Comparison of ENCODE assay signal across 14 cellular contexts in genomic region chr10:86269332-86269731, GRCh38.
"Had no signal": no experiment of that assay in that cellular context is flagged by ENCODE, and none has a peak within 500 bp of the region (broad histone marks: within the 10 kb centered on the region; RNA-seq: fewer than 3 reads in every experiment).

No MANE protein-coding gene starts in this region.

- H3K4me3 Mint-ChIP-seq: activated naive CD8-positive, alpha-beta T cell treated with anti-CD3 and anti-CD28 coated beads, Interleukin-2, amount 10 ng/mL, durations not matched to agents 7 days and 5 days; dendritic cell treated with granulocyte-macrophage colony-stimulating factor and Interleukin-4, amounts not matched to agents 40 ng/mL and 50 ng/mL, for 4 days; memory B cell; natural killer cell; stimulated activated naive CD8-positive, alpha-beta T cell treated with anti-CD3 and anti-CD28 coated beads, Interleukin-15, Interleukin-2, amounts not matched to agents 100 ng/mL and 50 ng/mL, for 24 hours had no signal

- DNase-seq: activated CD4-positive, alpha-beta T cell treated with anti-CD3 and anti-CD28 coated beads, Interleukin-2, amount 50 U/mL, for 48 hours; activated naive CD4-positive, alpha-beta T cell; activated naive CD8-positive, alpha-beta T cell treated with anti-CD3 and anti-CD28 coated beads, Interleukin-2, amount 10 ng/mL, durations not matched to agents 7 days and 5 days; brain microvascular endothelial cell; cerebellar nuclear complex; gastrocnemius medialis; heart right ventricle; natural killer cell; small intestine; stimulated activated CD4-positive, alpha-beta T cell treated with anti-CD3 and anti-CD28 coated beads, Interleukin-4, amount 100 ng/mL, for 4 hours; stimulated activated CD8-positive, alpha-beta memory T cell treated with anti-CD3 and anti-CD28 coated beads, Interleukin-4, amount 100 ng/mL, for 48 hours had no signal

- H3K4me1 Mint-ChIP-seq: activated naive CD8-positive, alpha-beta T cell treated with anti-CD3 and anti-CD28 coated beads, Interleukin-2, amount 10 ng/mL, durations not matched to agents 7 days and 5 days; memory B cell; natural killer cell had no signal

- ATAC-seq: gastrocnemius medialis, heart right ventricle, natural killer cell had no signal

- H3K27ac Mint-ChIP-seq: activated naive CD8-positive, alpha-beta T cell treated with anti-CD3 and anti-CD28 coated beads, Interleukin-2, amount 10 ng/mL, durations not matched to agents 7 days and 5 days; dendritic cell treated with granulocyte-macrophage colony-stimulating factor and Interleukin-4, amounts not matched to agents 40 ng/mL and 50 ng/mL, for 4 days; memory B cell; natural killer cell; stimulated activated naive CD8-positive, alpha-beta T cell treated with anti-CD3 and anti-CD28 coated beads, Interleukin-15, Interleukin-2, amounts not matched to agents 100 ng/mL and 50 ng/mL, for 24 hours had no signal

- H3K9me3 Mint-ChIP-seq: activated naive CD8-positive, alpha-beta T cell treated with anti-CD3 and anti-CD28 coated beads, Interleukin-2, amount 10 ng/mL, durations not matched to agents 7 days and 5 days had no signal

- H3K36me3 Mint-ChIP-seq: activated naive CD8-positive, alpha-beta T cell treated with anti-CD3 and anti-CD28 coated beads, Interleukin-2, amount 10 ng/mL, durations not matched to agents 7 days and 5 days; memory B cell; natural killer cell had no signal
